In the genomic region with DNA sequence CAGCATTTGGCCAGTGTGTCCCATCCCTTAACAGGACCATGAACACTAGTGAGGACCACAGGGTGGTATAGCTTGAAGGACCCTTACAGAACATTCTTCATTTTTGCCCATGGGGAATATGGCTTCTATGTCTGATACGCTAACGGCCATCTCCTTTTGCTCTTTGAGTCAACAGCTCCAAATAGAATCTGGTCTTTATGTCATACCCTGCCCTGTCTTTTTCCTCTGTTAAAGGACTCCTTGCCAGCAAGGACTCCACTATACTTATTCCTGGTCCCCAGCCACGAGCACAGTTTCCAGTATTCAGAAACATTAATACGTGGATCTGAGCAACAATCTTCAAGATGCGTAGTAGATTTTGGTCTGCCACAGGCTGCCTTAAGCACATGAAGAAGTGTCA, we compare ENCODE assay signal across 1 cellular context.
TF ChIP-seq lines count a peak whose summit lies in the region.

No MANE protein-coding gene starts in this region.

TF ChIP-seq in WTC11, 78 proteins besides CTCF, POLR2A, EP300 and RAD21 (continued from another document):
- TF ChIP-seq, protein P1, sequence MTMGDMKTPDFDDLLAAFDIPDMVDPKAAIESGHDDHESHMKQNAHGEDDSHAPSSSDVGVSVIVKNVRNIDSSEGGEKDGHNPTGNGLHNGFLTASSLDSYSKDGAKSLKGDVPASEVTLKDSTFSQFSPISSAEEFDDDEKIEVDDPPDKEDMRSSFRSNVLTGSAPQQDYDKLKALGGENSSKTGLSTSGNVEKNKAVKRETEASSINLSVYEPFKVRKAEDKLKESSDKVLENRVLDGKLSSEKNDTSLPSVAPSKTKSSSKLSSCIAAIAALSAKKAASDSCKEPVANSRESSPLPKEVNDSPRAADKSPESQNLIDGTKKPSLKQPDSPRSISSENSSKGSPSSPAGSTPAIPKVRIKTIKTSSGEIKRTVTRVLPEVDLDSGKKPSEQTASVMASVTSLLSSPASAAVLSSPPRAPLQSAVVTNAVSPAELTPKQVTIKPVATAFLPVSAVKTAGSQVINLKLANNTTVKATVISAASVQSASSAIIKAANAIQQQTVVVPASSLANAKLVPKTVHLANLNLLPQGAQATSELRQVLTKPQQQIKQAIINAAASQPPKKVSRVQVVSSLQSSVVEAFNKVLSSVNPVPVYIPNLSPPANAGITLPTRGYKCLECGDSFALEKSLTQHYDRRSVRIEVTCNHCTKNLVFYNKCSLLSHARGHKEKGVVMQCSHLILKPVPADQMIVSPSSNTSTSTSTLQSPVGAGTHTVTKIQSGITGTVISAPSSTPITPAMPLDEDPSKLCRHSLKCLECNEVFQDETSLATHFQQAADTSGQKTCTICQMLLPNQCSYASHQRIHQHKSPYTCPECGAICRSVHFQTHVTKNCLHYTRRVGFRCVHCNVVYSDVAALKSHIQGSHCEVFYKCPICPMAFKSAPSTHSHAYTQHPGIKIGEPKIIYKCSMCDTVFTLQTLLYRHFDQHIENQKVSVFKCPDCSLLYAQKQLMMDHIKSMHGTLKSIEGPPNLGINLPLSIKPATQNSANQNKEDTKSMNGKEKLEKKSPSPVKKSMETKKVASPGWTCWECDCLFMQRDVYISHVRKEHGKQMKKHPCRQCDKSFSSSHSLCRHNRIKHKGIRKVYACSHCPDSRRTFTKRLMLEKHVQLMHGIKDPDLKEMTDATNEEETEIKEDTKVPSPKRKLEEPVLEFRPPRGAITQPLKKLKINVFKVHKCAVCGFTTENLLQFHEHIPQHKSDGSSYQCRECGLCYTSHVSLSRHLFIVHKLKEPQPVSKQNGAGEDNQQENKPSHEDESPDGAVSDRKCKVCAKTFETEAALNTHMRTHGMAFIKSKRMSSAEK (CRISPR knock-in tag; IDR thresholded peaks at IDR 0.05; ENCODE audit: borderline replicate concordance): no peak
- TF ChIP-seq ZNF232 (CRISPR knock-in tag; IDR thresholded peaks at IDR 0.05) (no peak), SMAD3 (CRISPR knock-in tag; IDR thresholded peaks at IDR 0.05; ENCODE audit: borderline replicate concordance) (no peak), TCF7 (CRISPR knock-in tag; IDR thresholded peaks at IDR 0.05; ENCODE audit: low read depth) (no peak), PRRX2 (CRISPR knock-in tag; IDR thresholded peaks at IDR 0.05) (no peak), ETV6 (CRISPR knock-in tag; IDR thresholded peaks at IDR 0.05) (no peak), IRF2 (CRISPR knock-in tag; IDR thresholded peaks at IDR 0.05; ENCODE audit: borderline replicate concordance, low read depth) (no peak), JUN (CRISPR knock-in tag; IDR thresholded peaks at IDR 0.05) (no peak)
- TF ChIP-seq, protein P2, sequence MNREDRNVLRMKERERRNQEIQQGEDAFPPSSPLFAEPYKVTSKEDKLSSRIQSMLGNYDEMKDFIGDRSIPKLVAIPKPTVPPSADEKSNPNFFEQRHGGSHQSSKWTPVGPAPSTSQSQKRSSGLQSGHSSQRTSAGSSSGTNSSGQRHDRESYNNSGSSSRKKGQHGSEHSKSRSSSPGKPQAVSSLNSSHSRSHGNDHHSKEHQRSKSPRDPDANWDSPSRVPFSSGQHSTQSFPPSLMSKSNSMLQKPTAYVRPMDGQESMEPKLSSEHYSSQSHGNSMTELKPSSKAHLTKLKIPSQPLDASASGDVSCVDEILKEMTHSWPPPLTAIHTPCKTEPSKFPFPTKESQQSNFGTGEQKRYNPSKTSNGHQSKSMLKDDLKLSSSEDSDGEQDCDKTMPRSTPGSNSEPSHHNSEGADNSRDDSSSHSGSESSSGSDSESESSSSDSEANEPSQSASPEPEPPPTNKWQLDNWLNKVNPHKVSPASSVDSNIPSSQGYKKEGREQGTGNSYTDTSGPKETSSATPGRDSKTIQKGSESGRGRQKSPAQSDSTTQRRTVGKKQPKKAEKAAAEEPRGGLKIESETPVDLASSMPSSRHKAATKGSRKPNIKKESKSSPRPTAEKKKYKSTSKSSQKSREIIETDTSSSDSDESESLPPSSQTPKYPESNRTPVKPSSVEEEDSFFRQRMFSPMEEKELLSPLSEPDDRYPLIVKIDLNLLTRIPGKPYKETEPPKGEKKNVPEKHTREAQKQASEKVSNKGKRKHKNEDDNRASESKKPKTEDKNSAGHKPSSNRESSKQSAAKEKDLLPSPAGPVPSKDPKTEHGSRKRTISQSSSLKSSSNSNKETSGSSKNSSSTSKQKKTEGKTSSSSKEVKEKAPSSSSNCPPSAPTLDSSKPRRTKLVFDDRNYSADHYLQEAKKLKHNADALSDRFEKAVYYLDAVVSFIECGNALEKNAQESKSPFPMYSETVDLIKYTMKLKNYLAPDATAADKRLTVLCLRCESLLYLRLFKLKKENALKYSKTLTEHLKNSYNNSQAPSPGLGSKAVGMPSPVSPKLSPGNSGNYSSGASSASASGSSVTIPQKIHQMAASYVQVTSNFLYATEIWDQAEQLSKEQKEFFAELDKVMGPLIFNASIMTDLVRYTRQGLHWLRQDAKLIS (CRISPR knock-in tag; IDR thresholded peaks at IDR 0.05; ENCODE audit: borderline replicate concordance): no peak
- TF ChIP-seq, protein P3, sequence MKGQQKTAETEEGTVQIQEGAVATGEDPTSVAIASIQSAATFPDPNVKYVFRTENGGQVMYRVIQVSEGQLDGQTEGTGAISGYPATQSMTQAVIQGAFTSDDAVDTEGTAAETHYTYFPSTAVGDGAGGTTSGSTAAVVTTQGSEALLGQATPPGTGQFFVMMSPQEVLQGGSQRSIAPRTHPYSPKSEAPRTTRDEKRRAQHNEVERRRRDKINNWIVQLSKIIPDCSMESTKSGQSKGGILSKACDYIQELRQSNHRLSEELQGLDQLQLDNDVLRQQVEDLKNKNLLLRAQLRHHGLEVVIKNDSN (CRISPR knock-in tag; IDR thresholded peaks at IDR 0.05): no peak
- TF ChIP-seq, protein P4, sequence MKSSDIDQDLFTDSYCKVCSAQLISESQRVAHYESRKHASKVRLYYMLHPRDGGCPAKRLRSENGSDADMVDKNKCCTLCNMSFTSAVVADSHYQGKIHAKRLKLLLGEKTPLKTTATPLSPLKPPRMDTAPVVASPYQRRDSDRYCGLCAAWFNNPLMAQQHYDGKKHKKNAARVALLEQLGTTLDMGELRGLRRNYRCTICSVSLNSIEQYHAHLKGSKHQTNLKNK (CRISPR knock-in tag; IDR thresholded peaks at IDR 0.05): no peak
